In genomic region chr4:173526034-173526482, GRCh38 we compare ENCODE assay signal across 13 cellular contexts. TPM values are rescaled to one million over a fixed set of nuclear protein-coding genes. Genes with fewer than 3 reads are reported as not detected.
DNase-seq lines count a peak whose midpoint lies in the region; ATAC-seq, FAIRE-seq and TF ChIP-seq lines count a peak whose summit lies in the region.
"Had no signal": no experiment of that assay in that cellular context is flagged by ENCODE, and none has a peak within 500 bp of the region (broad histone marks: within the 10 kb centered on the region; RNA-seq: fewer than 3 reads in every experiment).

No MANE protein-coding gene starts in this region.

- H3K79me2 ChIP-seq in HepG2 (ENCODE audit: insufficient read depth, low read length) = no peaks in the 10 kb centered on the region

- H3K36me3 Mint-ChIP-seq in naive thymus-derived CD4-positive, alpha-beta T cell = peaks cover under 1 to 31% (median 6%) of the 10 kb centered on the region in 5 donors

- WGBS in liver = 17% methylated on average over 10 of the region's 10 CpGs
- WGBS in HepG2 (ENCODE audit: low lambda C conversion rate) = 40% methylated on average over 10 of the region's 10 CpGs
- WGBS in aorta, 2 donors = 31 to 42% methylated on average over 10 of the region's 10 CpGs

- intact Hi-C loops in HepG2 (cut with micrococcal nuclease; ENCODE audit: unreplicated experiment) = no loop called here
- intact Hi-C loops in naive thymus-derived CD4-positive, alpha-beta T cell (cut with micrococcal nuclease) = no loop called here
- intact Hi-C loops in aorta (cut with DNase I) = loop anchor here in 1 of 2 donors (5.0 kb wide), 1 partner anchor 221 kb away; no protein-coding TSS in a partner anchor
- intact Hi-C loops in left lung (cut with DNase I) = no loop called here

- H3K9ac ChIP-seq in liver (ENCODE audit: low read depth in 1 of 2, low read length in 2 of 2) (no peak overlapping the region), HepG2 (ENCODE audit: insufficient read depth, low read depth, low read length) (no peak overlapping the region)

- no peaks in the 10 kb centered on the region for H4K20me1 ChIP-seq in HepG2 (ENCODE audit: insufficient read depth, low read length)

- TF ChIP-seq CTCF in liver (IDR thresholded peaks at IDR 0.05; ENCODE audit: low read depth, low read length, missing input control) (no peak), HepG2 (CRISPR knock-in tag; IDR thresholded peaks at IDR 0.05) (no peak), coronary artery (IDR thresholded peaks at IDR 0.05) (no peak), left lung (IDR thresholded peaks at IDR 0.05) (no peak)

- no peak overlapping the region for H2AFZ ChIP-seq in HepG2 (ENCODE audit: low read length)

- H3K27ac ChIP-seq in liver (ENCODE audit: low read depth in 1 of 2, low read length in 2 of 2) (peak overlapping the region; percentile 42 to 60), HepG2 (ENCODE audit: extremely low read length, insufficient read depth, low read length) (no peak overlapping the region), coronary artery (peak overlapping the region; percentile 95 to 99), aorta (ENCODE audit: low read depth in 1 of 2, low read length in 2 of 2) (peak overlapping the region; percentile 17 to 76), left lung (no peak overlapping the region)
- H3K27ac ChIP-seq in naive thymus-derived CD4-positive, alpha-beta T cell (ENCODE audit: low read depth, low read length) = no peak overlapping the region
- H3K27ac ChIP-seq: brain microvascular endothelial cell had no signal

- in situ Hi-C loops in HepG2 (cut with HindIII; ENCODE audit: extremely low pct_ligation_motif_present, low pct_unique_long_range_greater_than_20kb) = no loop called here

- CTCF ChIA-PET in HepG2 (lab: Yijun Ruan, JAX; ENCODE audit: low intra/inter-chr PET ratio, low total read pairs) = no interaction called here
- CTCF ChIA-PET in naive thymus-derived CD4-positive, alpha-beta T cell (lab: Charles Lee) = no interaction called here

- peaks cover 78 to 91% (median 88%) of the 10 kb centered on the region in 5 donors for H3K27me3 Mint-ChIP-seq in naive thymus-derived CD4-positive, alpha-beta T cell

- peaks cover 8 to 30% (median 23%) of the 10 kb centered on the region in 4 donors for H3K27me3 ChIP-seq in liver (ENCODE audit: control insufficient read depth in 4 of 4, insufficient read depth in 4 of 4, low read length in 3 of 4)
- H3K27me3 ChIP-seq in HepG2 (ENCODE audit: control insufficient read depth in 1 of 2, insufficient read depth in 2 of 2, low read length in 2 of 2) = peaks cover 15 to 78% of the 10 kb centered on the region in 2 experiments
- peaks cover 11 to 66% of the 10 kb centered on the region in 2 donors for H3K27me3 ChIP-seq in naive thymus-derived CD4-positive, alpha-beta T cell (ENCODE audit: control insufficient read depth in 2 of 2, insufficient read depth in 2 of 2, low read length in 2 of 2)
- H3K27me3 ChIP-seq in aorta (ENCODE audit: control insufficient read depth in 1 of 2, insufficient read depth in 2 of 2, low read length in 1 of 2) = no peaks in the 10 kb centered on the region
- H3K27me3 ChIP-seq in left lung = peaks cover 99 to 100% of the 10 kb centered on the region in 2 donors

- peak overlapping the region in 5 of 10 donors; percentile 12 to 68 (median 46) for H3K4me3 Mint-ChIP-seq in naive thymus-derived CD4-positive, alpha-beta T cell
- H3K4me3 Mint-ChIP-seq: natural killer cell had no signal

- TF ChIP-seq EP300 in HepG2 (IDR thresholded peaks at IDR 0.05; ENCODE audit: low read depth in 2 of 2, low read length in 2 of 2) (no peak), HepG2 (CRISPR knock-in tag; IDR thresholded peaks at IDR 0.05; ENCODE audit: borderline replicate concordance) (no peak)

- H3K4me1 ChIP-seq in liver (ENCODE audit: control insufficient read depth in 4 of 4, insufficient read depth in 4 of 4, low read length in 3 of 4) (peaks cover 12 to 32% (median 19%) of the 10 kb centered on the region in 4 donors), HepG2 (ENCODE audit: insufficient read depth, low read length) (no peaks in the 10 kb centered on the region), aorta (ENCODE audit: control insufficient read depth in 1 of 2, insufficient read depth in 2 of 2, low read length in 2 of 2) (no peaks in the 10 kb centered on the region), left lung (peaks cover 13 to 30% of the 10 kb centered on the region in 2 donors)
- H3K4me1 ChIP-seq in naive thymus-derived CD4-positive, alpha-beta T cell (ENCODE audit: control insufficient read depth in 2 of 2, insufficient read depth in 2 of 2, low read length in 2 of 2) = peaks cover 3 to 13% of the 10 kb centered on the region in 2 donors

- POLR2A ChIA-PET in HepG2 (lab: Yijun Ruan, JAX) = no interaction called here
- POLR2A ChIA-PET in naive thymus-derived CD4-positive, alpha-beta T cell (lab: Charles Lee) = no interaction called here

- BruUV-seq in HepG2 (replicated peaks; lab: Mats Ljungman, UMichigan) = no TSS peak

- TF ChIP-seq RAD21 in liver (IDR thresholded peaks at IDR 0.05) = no peak
- no peak for TF ChIP-seq RAD21 in HepG2 (CRISPR knock-in tag; IDR thresholded peaks at IDR 0.05)

- peaks cover 5 to 58% (median 36%) of the 10 kb centered on the region in 7 donors for H3K4me1 Mint-ChIP-seq in naive thymus-derived CD4-positive, alpha-beta T cell
- H3K4me1 Mint-ChIP-seq: natural killer cell had no signal

- peak overlapping the region in 8 of 9 donors; percentile 7 to 87 (median 66) for H3K27ac Mint-ChIP-seq in naive thymus-derived CD4-positive, alpha-beta T cell
- H3K27ac Mint-ChIP-seq: natural killer cell had no signal

- no peak for ATAC-seq in HepG2
- ATAC-seq in naive thymus-derived CD4-positive, alpha-beta T cell = no peak
- no peak for ATAC-seq in aorta (ENCODE audit: low FRiP score)
- no peak for ATAC-seq in left lung
- ATAC-seq in GM21423 (IDR thresholded peaks at IDR 0.05; ENCODE audit: unreplicated experiment) = no peak
- ATAC-seq: natural killer cell had no signal

- peak overlapping the region in 1 of 3 donors; percentile 45 for H3K4me3 ChIP-seq in liver (ENCODE audit: low read depth in 1 of 3, low read length in 3 of 3)
- no peak overlapping the region for H3K4me3 ChIP-seq in HepG2 (replicated peaks in 1 of 3; ENCODE audit: insufficient read depth in 1 of 3, low read depth in 2 of 3, low read length in 3 of 3)
- H3K4me3 ChIP-seq in coronary artery = peak overlapping the region; percentile 87
- no peak overlapping the region for H3K4me3 ChIP-seq in naive thymus-derived CD4-positive, alpha-beta T cell (ENCODE audit: low read length)
- H3K4me3 ChIP-seq in aorta (ENCODE audit: low read length in 2 of 2) = peak overlapping the region; percentile 86 to 97
- H3K4me3 ChIP-seq in left lung = no peak overlapping the region

- H3K36me3 ChIP-seq in liver (ENCODE audit: control insufficient read depth in 4 of 4, insufficient read depth in 3 of 4, low read depth in 1 of 4, low read length in 3 of 4) (no peaks in the 10 kb centered on the region), HepG2 (replicated peaks in 1 of 2; ENCODE audit: control insufficient read depth in 1 of 2, insufficient read depth in 2 of 2, low read length in 2 of 2) (no peaks in the 10 kb centered on the region), aorta (ENCODE audit: control insufficient read depth in 1 of 2, insufficient read depth in 2 of 2, low read length in 1 of 2) (no peaks in the 10 kb centered on the region), left lung (no peaks in the 10 kb centered on the region)
- no peaks in the 10 kb centered on the region for H3K36me3 ChIP-seq in naive thymus-derived CD4-positive, alpha-beta T cell (ENCODE audit: control insufficient read depth in 2 of 3, insufficient read depth in 3 of 3, low read length in 3 of 3)
- H3K36me3 ChIP-seq: brain microvascular endothelial cell had no signal

- peaks cover 0 to 65% (median 28%) of the 10 kb centered on the region in 11 donors for H3K9me3 Mint-ChIP-seq in naive thymus-derived CD4-positive, alpha-beta T cell
- H3K9me3 Mint-ChIP-seq: natural killer cell had no signal

- FAIRE-seq in HepG2 (lab: Jason Lieb, UNC) = no peak
- FAIRE-seq: G401.6 had no signal

- no peak for TF ChIP-seq POLR2A in HepG2 (IDR thresholded peaks at IDR 0.05; ENCODE audit: insufficient read depth in 1 of 2, low read depth in 2 of 2, low read length in 2 of 2)

- H3K9me3 ChIP-seq in liver (ENCODE audit: control insufficient read depth in 4 of 4, low read length in 3 of 4) = no peaks in the 10 kb centered on the region
- H3K9me3 ChIP-seq in HepG2 (ENCODE audit: low read length) = no peaks in the 10 kb centered on the region
- H3K9me3 ChIP-seq in naive thymus-derived CD4-positive, alpha-beta T cell (ENCODE audit: control insufficient read depth in 2 of 3, low read length in 3 of 3) = peaks cover 0 to 34% (median 0%) of the 10 kb centered on the region in 3 experiments
- no peaks in the 10 kb centered on the region for H3K9me3 ChIP-seq in aorta (ENCODE audit: control insufficient read depth, low read length)
- H3K9me3 ChIP-seq in left lung = no peaks in the 10 kb centered on the region

- H3K4me2 ChIP-seq in HepG2 (ENCODE audit: low read depth, low read length) = no peak overlapping the region

- DNase-seq in HepG2 (ENCODE audit: low spot score) (no peak), coronary artery (ENCODE audit: low spot score) (no peak), aorta (no peak), left lung (no peak), NCI-H526 (lab: John Stamatoyannopoulos, UW) (no peak)
- no peak for DNase-seq in naive thymus-derived CD4-positive, alpha-beta T cell
- DNase-seq: brain microvascular endothelial cell, natural killer cell, T-helper 9 cell had no signal

RNA-seq across cellular contexts. Expression of gene HAND2, which starts 4.0 kb away (rescaled TPM):
- total RNA-seq in liver (1 to 10 TPM; 2.1 to 4.7 TPM), HepG2 (2016; rRNA removed; fragmentation: Illumina TruSeq; extraction: Trizol) (not detected in 2 replicates), aorta (10 to 100 TPM in 1 of 2 donors, 1 to 10 TPM in 1; 5.2 to 19.5 TPM), left lung (not detected)
- polyA plus RNA-seq in liver (1 to 10 TPM; 2.9 to 4.5 TPM), HepG2 (2011; rRNA removed) (not detected in 2 replicates), aorta (10 to 100 TPM; 17.0 to 36.7 TPM)
- not detected in 2 replicates for total RNA-seq in HepG2 (2016; cell fraction: cytosol; rRNA removed; fragmentation: Illumina TruSeq; extraction: Trizol; ENCODE audit: low read depth)
- total RNA-seq in HepG2 (2016; cell fraction: insoluble cytoplasmic fraction; rRNA removed; fragmentation: Illumina TruSeq; extraction: Trizol) = not detected in 2 replicates
- not detected in 2 replicates for total RNA-seq in HepG2 (2016; cell fraction: membrane; rRNA removed; fragmentation: Illumina TruSeq; extraction: Trizol)
- total RNA-seq in HepG2 (2016; cell fraction: nucleus; rRNA removed; fragmentation: Illumina TruSeq; extraction: Trizol) = not detected in 2 replicates
- not detected in 2 replicates for polyA plus RNA-seq in HepG2 (2011; cell fraction: cytosol; rRNA removed)
- not detected in 2 replicates for polyA plus RNA-seq in HepG2 (2011; cell fraction: nucleus; rRNA removed)
- not detected in 2 replicates for polyA plus RNA-seq in HepG2 (2012)
- polyA plus RNA-seq in HepG2 (2016; cell fraction: cytosol; fragmentation: Illumina TruSeq; extraction: Trizol; ENCODE audit: low read depth) = not detected in 2 replicates
- not detected in 2 replicates for polyA plus RNA-seq in HepG2 (2016; cell fraction: insoluble cytoplasmic fraction; fragmentation: Illumina TruSeq; extraction: Trizol; ENCODE audit: low read depth)
- not detected in 2 replicates for polyA plus RNA-seq in HepG2 (2016; cell fraction: membrane; fragmentation: Illumina TruSeq; extraction: Trizol; ENCODE audit: low read depth)
- polyA plus RNA-seq in HepG2 (2016; cell fraction: nucleus; fragmentation: Illumina TruSeq; extraction: Trizol; ENCODE audit: insufficient read depth, low read depth) = not detected in 2 replicates
- polyA minus RNA-seq in HepG2 (2011; rRNA and poly(A)+ RNA removed; ENCODE audit: low replicate concordance) = not detected in 2 replicates
- polyA minus RNA-seq in HepG2 (2011; cell fraction: cytosol; rRNA and poly(A)+ RNA removed) = not detected in 2 replicates
- not detected in 2 replicates for polyA minus RNA-seq in HepG2 (2011; cell fraction: nucleus; rRNA and poly(A)+ RNA removed)
- total RNA-seq in naive thymus-derived CD4-positive, alpha-beta T cell = not detected
- not detected for polyA plus RNA-seq in naive thymus-derived CD4-positive, alpha-beta T cell
- total RNA-seq: M059J, natural killer cell had no signal

Comparison
In these comparisons a context has a peak if more than half of its experiments do, and no peak if none do; other contexts are left out.
1. H3K27ac ChIP-seq: peak in liver (2 of 2), coronary artery (2 of 2) and aorta (2 of 2); none in HepG2 (single experiment), naive thymus-derived CD4-positive, alpha-beta T cell (single experiment) and left lung (0 of 2).
2. H3K4me3 ChIP-seq: peak in coronary artery (single experiment) and aorta (2 of 2); none in HepG2 (0 of 3), naive thymus-derived CD4-positive, alpha-beta T cell (single experiment) and left lung (0 of 2).